ENCODE assay signal across 9 cellular contexts in genomic region chr9:20558609-20559016, GRCh38.
A peak's percentile ranks its signal among the peaks of the same experiment; 100 is the strongest.
DNase-seq lines count a peak whose midpoint lies in the region; ATAC-seq, FAIRE-seq and TF ChIP-seq lines count a peak whose summit lies in the region.
"Had no signal": no experiment of that assay in that cellular context is flagged by ENCODE, and none has a peak within 500 bp of the region (broad histone marks: within the 10 kb centered on the region; RNA-seq: fewer than 3 reads in every experiment).

No MANE protein-coding gene starts in this region.

- no peak for TF ChIP-seq POLR2A in GM12891 (IDR thresholded peaks at IDR 0.05; ENCODE audit: low read depth, low read length)

- H3K4me1 ChIP-seq in ascending aorta = peaks cover 0 to 4% of the 10 kb centered on the region in 2 donors

- intact Hi-C loops in ascending aorta (cut with DNase I) = no loop called here

- H3K36me3 ChIP-seq in ascending aorta = no peaks in the 10 kb centered on the region

- H3K36me3 Mint-ChIP-seq in chondrocyte (ENCODE audit: low read depth) = no peaks in the 10 kb centered on the region

- TF ChIP-seq CTCF in chondrocyte (IDR thresholded peaks at IDR 0.05) (no peak), ascending aorta (IDR thresholded peaks at IDR 0.05) (no peak)

- H3K4me3 Mint-ChIP-seq in chondrocyte (ENCODE audit: unreplicated experiment) = no peak overlapping the region

- H3K9me3 ChIP-seq in ascending aorta = no peaks in the 10 kb centered on the region

- no peak for ATAC-seq in GM18517 (IDR thresholded peaks at IDR 0.05; ENCODE audit: unreplicated experiment)

- no peak overlapping the region for H3K27ac ChIP-seq in ascending aorta

- H3K4me3 ChIP-seq in ascending aorta = no peak overlapping the region

- no peaks in the 10 kb centered on the region for H3K27me3 ChIP-seq in ascending aorta

- peaks cover 30% of the 10 kb centered on the region for H3K4me1 Mint-ChIP-seq in chondrocyte (ENCODE audit: low read depth)

- FAIRE-seq in GM12891 (lab: Jason Lieb, UNC) = peak; percentile 76
- FAIRE-seq: colon had no signal

- no peaks in the 10 kb centered on the region for H3K27me3 Mint-ChIP-seq in chondrocyte (ENCODE audit: low read depth)

- no peaks in the 10 kb centered on the region for H3K9me3 Mint-ChIP-seq in chondrocyte (ENCODE audit: low read depth)

- peak overlapping the region; percentile 60 for H3K27ac Mint-ChIP-seq in chondrocyte (ENCODE audit: unreplicated experiment)

- DNase-seq in GM12891 (ENCODE audit: insufficient read length, low spot score) = no peak
- DNase-seq in NCI-H460 (ENCODE audit: extremely low read depth, low read depth) = peak; percentile 58
- DNase-seq in chondrocyte (ENCODE audit: low spot score) = no peak
- peak; percentile 43 for DNase-seq in smooth muscle cell of the brain vasculature (ENCODE audit: low read depth, low spot score)
- DNase-seq in ecto neural progenitor cell (ENCODE audit: low spot score) = no peak
- no peak for DNase-seq in superior temporal gyrus (ENCODE audit: extremely low spot score)
- no peak for DNase-seq in ascending aorta (ENCODE audit: low spot score in 2 of 2)

TF ChIP-seq in GM12891, 5 proteins besides CTCF, POLR2A, EP300 and RAD21:
- TF ChIP-seq POLR2AphosphoS5 (IDR thresholded peaks at IDR 0.05; ENCODE audit: low read depth, low read length) (no peak), SPI1 (IDR thresholded peaks at IDR 0.05; ENCODE audit: low read depth, low read length) (no peak), TAF1 (IDR thresholded peaks at IDR 0.05; ENCODE audit: low read depth, low read length) (no peak), POU2F2 (IDR thresholded peaks at IDR 0.05; ENCODE audit: low read depth, low read length) (no peak), PAX5 (IDR thresholded peaks at IDR 0.05; ENCODE audit: insufficient read depth, low read length, severe bottlenecking) (no peak)

Comparison
In these comparisons a context has a peak if more than half of its experiments do, and no peak if none do; other contexts are left out.
1. DNase-seq: peak in NCI-H460 (single experiment) and smooth muscle cell of the brain vasculature (single experiment); none in GM12891 (single experiment), chondrocyte (single experiment), ecto neural progenitor cell (single experiment), superior temporal gyrus (single experiment) and ascending aorta (0 of 2).